In genomic region chr16:3650631-3651265, GRCh38 we compare ENCODE assay signal across 22 cellular contexts. TPM values are rescaled to one million over a fixed set of nuclear protein-coding genes. Genes with fewer than 3 reads are reported as not detected.
DNase-seq lines count a peak whose midpoint lies in the region; ATAC-seq and TF ChIP-seq lines count a peak whose summit lies in the region.
"Had no signal": no experiment of that assay in that cellular context is flagged by ENCODE, and none has a peak within 500 bp of the region (broad histone marks: within the 10 kb centered on the region; RNA-seq: fewer than 3 reads in every experiment).

No MANE protein-coding gene starts in this region.

- DNase-seq in activated CD8-positive, alpha-beta memory T cell treated with anti-CD3 and anti-CD28 coated beads, Interleukin-2, amount 10 ng/mL, durations not matched to agents 7 days and 5 days = peak; percentile 31
- DNase-seq in activated CD8-positive, alpha-beta memory T cell treated with anti-CD3 and anti-CD28 coated beads for 24 hours = no peak
- peak; percentile 11 for DNase-seq in H7
- DNase-seq in effector memory CD8-positive, alpha-beta T cell = no peak
- no peak for DNase-seq in progenitor cell of endocrine pancreas (ENCODE audit: low spot score, unreplicated experiment)
- DNase-seq in 8988T = no peak
- DNase-seq in cardiac septum (ENCODE audit: low spot score) = no peak
- DNase-seq: activated CD4-positive, alpha-beta memory T cell treated with anti-CD3 and anti-CD28 coated beads, Interleukin-2, amount 10 ng/mL, durations not matched to agents 7 days and 5 days; Caco-2; effector CD8-positive, alpha-beta T cell; EL; HCEC 1CT; kidney glomerular epithelial cell; naive B cell; NCI-H1694 treated with DMSO at 0.1 percent for 48 hours; stimulated activated CD4-positive, alpha-beta T cell treated with anti-CD3 and anti-CD28 coated beads, Interleukin-4, amount 100 ng/mL, for 4 hours; WERI-Rb-1 had no signal

- CTCF ChIA-PET in activated CD8-positive, alpha-beta memory T cell treated with anti-CD3 and anti-CD28 coated beads, Interleukin-2, amount 10 ng/mL, durations not matched to agents 7 days and 5 days (lab: Charles Lee) = interaction anchor here (0.9 to 2.1 kb wide), 2 partner anchors 9 to 19 kb away, joined by 3 to 4 read pairs; no protein-coding TSS in a partner anchor

- H3K36me3 ChIP-seq in H7 (replicated peaks; ENCODE audit: control insufficient read depth, insufficient read depth, low read length) = peaks cover 2% of the 10 kb centered on the region

- intact Hi-C loops in cardiac septum (cut with DNase I) = no loop called here

- no peaks in the 10 kb centered on the region for H3K27me3 Mint-ChIP-seq in activated CD8-positive, alpha-beta memory T cell treated with anti-CD3 and anti-CD28 coated beads, Interleukin-2, amount 10 ng/mL, durations not matched to agents 7 days and 5 days
- no peaks in the 10 kb centered on the region for H3K27me3 Mint-ChIP-seq in effector memory CD8-positive, alpha-beta T cell
- H3K27me3 Mint-ChIP-seq in progenitor cell of endocrine pancreas = no peaks in the 10 kb centered on the region
- H3K27me3 Mint-ChIP-seq: activated CD4-positive, alpha-beta memory T cell treated with anti-CD3 and anti-CD28 coated beads, Interleukin-2, amount 10 ng/mL, durations not matched to agents 7 days and 5 days; memory B cell; naive B cell had no signal

- H3K9me3 Mint-ChIP-seq in activated CD8-positive, alpha-beta memory T cell treated with anti-CD3 and anti-CD28 coated beads, Interleukin-2, amount 10 ng/mL, durations not matched to agents 7 days and 5 days (ENCODE audit: low read depth) = no peaks in the 10 kb centered on the region
- H3K9me3 Mint-ChIP-seq in effector memory CD8-positive, alpha-beta T cell = no peaks in the 10 kb centered on the region
- no peaks in the 10 kb centered on the region for H3K9me3 Mint-ChIP-seq in progenitor cell of endocrine pancreas (ENCODE audit: low read depth)
- H3K9me3 Mint-ChIP-seq: activated CD4-positive, alpha-beta memory T cell treated with anti-CD3 and anti-CD28 coated beads, Interleukin-2, amount 10 ng/mL, durations not matched to agents 7 days and 5 days; memory B cell; naive B cell had no signal

- no peak overlapping the region for H3K27ac Mint-ChIP-seq in activated CD8-positive, alpha-beta memory T cell treated with anti-CD3 and anti-CD28 coated beads, Interleukin-2, amount 10 ng/mL, durations not matched to agents 7 days and 5 days
- H3K27ac Mint-ChIP-seq in effector memory CD8-positive, alpha-beta T cell = peak overlapping the region; percentile 44 to 56
- H3K27ac Mint-ChIP-seq in progenitor cell of endocrine pancreas = peak overlapping the region; percentile 69
- H3K27ac Mint-ChIP-seq: activated CD4-positive, alpha-beta memory T cell treated with anti-CD3 and anti-CD28 coated beads, Interleukin-2, amount 10 ng/mL, durations not matched to agents 7 days and 5 days; memory B cell had no signal

- H3K36me3 Mint-ChIP-seq in activated CD8-positive, alpha-beta memory T cell treated with anti-CD3 and anti-CD28 coated beads, Interleukin-2, amount 10 ng/mL, durations not matched to agents 7 days and 5 days = peaks cover 9% of the 10 kb centered on the region
- peaks cover 12% of the 10 kb centered on the region for H3K36me3 Mint-ChIP-seq in effector memory CD8-positive, alpha-beta T cell (ENCODE audit: insufficient read depth)
- peaks cover 10% of the 10 kb centered on the region for H3K36me3 Mint-ChIP-seq in progenitor cell of endocrine pancreas (ENCODE audit: insufficient read depth)

- no peak overlapping the region for H3K4me3 Mint-ChIP-seq in activated CD8-positive, alpha-beta memory T cell treated with anti-CD3 and anti-CD28 coated beads, Interleukin-2, amount 10 ng/mL, durations not matched to agents 7 days and 5 days
- H3K4me3 Mint-ChIP-seq in effector memory CD8-positive, alpha-beta T cell = no peak overlapping the region
- H3K4me3 Mint-ChIP-seq in progenitor cell of endocrine pancreas (ENCODE audit: low read depth) = no peak overlapping the region
- H3K4me3 Mint-ChIP-seq: activated CD4-positive, alpha-beta memory T cell treated with anti-CD3 and anti-CD28 coated beads, Interleukin-2, amount 10 ng/mL, durations not matched to agents 7 days and 5 days; memory B cell; naive B cell had no signal

- H3K4me3 ChIP-seq in H7 (ENCODE audit: insufficient read depth, low read depth, low read length) = no peak overlapping the region
- H3K4me3 ChIP-seq: adrenal gland, esophagus muscularis mucosa, prostate gland had no signal

- no peak for TF ChIP-seq CTCF in progenitor cell of endocrine pancreas (IDR thresholded peaks at IDR 0.05; ENCODE audit: unreplicated experiment)

- peaks cover 10% of the 10 kb centered on the region for H3K4me1 Mint-ChIP-seq in activated CD8-positive, alpha-beta memory T cell treated with anti-CD3 and anti-CD28 coated beads, Interleukin-2, amount 10 ng/mL, durations not matched to agents 7 days and 5 days
- peaks cover 2 to 5% of the 10 kb centered on the region in 2 donors for H3K4me1 Mint-ChIP-seq in effector memory CD8-positive, alpha-beta T cell (ENCODE audit: low read depth in 2 of 2)
- peaks cover 24% of the 10 kb centered on the region for H3K4me1 Mint-ChIP-seq in progenitor cell of endocrine pancreas (ENCODE audit: low read depth)

- ATAC-seq in activated CD8-positive, alpha-beta memory T cell treated with anti-CD3 and anti-CD28 coated beads, Interleukin-2, amount 10 ng/mL, durations not matched to agents 7 days and 5 days = no peak
- no peak for ATAC-seq in effector memory CD8-positive, alpha-beta T cell (replicated peaks)
- ATAC-seq in GM18858 (IDR thresholded peaks at IDR 0.05; ENCODE audit: unreplicated experiment) = no peak

- H3K27me3 ChIP-seq in H7 (ENCODE audit: control insufficient read depth, insufficient read depth, low read length) = no peaks in the 10 kb centered on the region
- H3K27me3 ChIP-seq: adrenal gland, esophagus muscularis mucosa had no signal

RNA-seq across cellular contexts. Expression of gene DNASE1, which starts 3.7 kb away (rescaled TPM):
- 10 to 100 TPM; 33.8 to 53.4 TPM for total RNA-seq in activated CD8-positive, alpha-beta memory T cell treated with anti-CD3 and anti-CD28 coated beads, Interleukin-2, amount 10 ng/mL, durations not matched to agents 7 days and 5 days
- 13.8 and 23.7 TPM in 2 replicates for total RNA-seq in H7 (2014; rRNA removed; shearing (Covaris generic))
- total RNA-seq in progenitor cell of endocrine pancreas (43.6 and 49.3 TPM in 2 replicates), cardiac septum (6.9 TPM)

RNA-seq across cellular contexts. Expression of gene SLX4, which starts 39.3 kb away (rescaled TPM):
- total RNA-seq in activated CD8-positive, alpha-beta memory T cell treated with anti-CD3 and anti-CD28 coated beads, Interleukin-2, amount 10 ng/mL, durations not matched to agents 7 days and 5 days = 10 to 100 TPM; 19.0 to 24.6 TPM
- total RNA-seq in H7 (2014; rRNA removed; shearing (Covaris generic)) = 8.4 and 11.3 TPM in 2 replicates
- total RNA-seq in progenitor cell of endocrine pancreas = 13.8 and 14.0 TPM in 2 replicates
- 2.7 TPM for total RNA-seq in cardiac septum

Comparison
In these comparisons a context has a peak if more than half of its experiments do, and no peak if none do; other contexts are left out.
1. DNase-seq: peak in activated CD8-positive, alpha-beta memory T cell treated with anti-CD3 and anti-CD28 coated beads, Interleukin-2, amount 10 ng/mL, durations not matched to agents 7 days and 5 days (single experiment) and H7 (single experiment); none in activated CD8-positive, alpha-beta memory T cell treated with anti-CD3 and anti-CD28 coated beads for 24 hours (single experiment), effector memory CD8-positive, alpha-beta T cell (0 of 3), progenitor cell of endocrine pancreas (single experiment), 8988T (single experiment) and cardiac septum (single experiment).